In genomic region chr4:35652197-35652596, GRCh38 we compare ENCODE assay signal across 28 cellular contexts.
"Had no signal": no experiment of that assay in that cellular context is flagged by ENCODE, and none has a peak within 500 bp of the region (broad histone marks: within the 10 kb centered on the region; RNA-seq: fewer than 3 reads in every experiment).

No MANE protein-coding gene starts in this region.

- H3K27me3 ChIP-seq: stomach, suprapubic skin, testis, thyroid gland, tibial artery, tibial nerve, transverse colon, upper lobe of left lung, upper lobe of right lung, uterus, vagina had no signal

- ATAC-seq: stimulated activated effector memory CD8-positive, alpha-beta T cell treated with anti-CD3 and anti-CD28 coated beads, Interleukin-12 subunit alpha, Interleukin-12 subunit beta, amount 100 ng/mL, for 72 hours; stimulated activated memory B cell treated with anti-CD40 and anti-IgM and Interleukin-4, amounts not matched to agents 10 μg/mL and 1 μg/mL and 100 μg/mL, for 72 hours; stimulated activated naive B cell treated with anti-CD40 and anti-IgM and Interleukin-4, amounts not matched to agents 10 μg/mL and 1 μg/mL and 100 μg/mL, for 72 hours; stimulated activated naive CD8-positive, alpha-beta T cell treated with anti-CD3 and anti-CD28 coated beads, Interleukin-15, amount 100 ng/mL, for 72 hours; stimulated activated naive CD8-positive, alpha-beta T cell treated with anti-CD3 and anti-CD28 coated beads, Interleukin-15, Interleukin-2, amounts not matched to agents 100 U/mL and 50 U/mL, for 24 hours; upper lobe of right lung had no signal

- H3K4me1 ChIP-seq: stomach, suprapubic skin, testis, thyroid gland, tibial artery, tibial nerve, transverse colon, upper lobe of left lung, upper lobe of right lung, uterus, vagina had no signal

- H3K9me3 ChIP-seq: suprapubic skin, testis, thoracic aorta, thyroid gland, tibial artery, tibial nerve, transverse colon, upper lobe of left lung, upper lobe of right lung, uterus, vagina had no signal

- H3K27me3 Mint-ChIP-seq: stimulated activated memory B cell treated with anti-CD40 and anti-IgM and Interleukin-4, amounts not matched to agents 10 μg/mL and 1 μg/mL and 100 μg/mL, for 72 hours; stimulated activated naive B cell treated with anti-CD40 and anti-IgM and Interleukin-4, amounts not matched to agents 10 μg/mL and 1 μg/mL and 100 μg/mL, for 72 hours; stimulated activated naive CD8-positive, alpha-beta T cell treated with anti-CD3 and anti-CD28 coated beads, Interleukin-15, amount 100 ng/mL, for 72 hours; stimulated activated naive CD8-positive, alpha-beta T cell treated with anti-CD3 and anti-CD28 coated beads, Interleukin-15, Interleukin-2, amounts not matched to agents 100 ng/mL and 50 ng/mL, for 24 hours; type B pancreatic cell had no signal

- H3K36me3 ChIP-seq: stomach, suprapubic skin, thoracic aorta, thyroid gland, tibial artery, tibial nerve, transverse colon, upper lobe of left lung, upper lobe of right lung, uterus, vagina had no signal

- H3K27ac Mint-ChIP-seq: stimulated activated effector memory CD8-positive, alpha-beta T cell treated with anti-CD3 and anti-CD28 coated beads, Interleukin-12 subunit alpha, Interleukin-12 subunit beta, amount 100 ng/mL, for 72 hours; stimulated activated memory B cell treated with anti-CD40 and anti-IgM and Interleukin-4, amounts not matched to agents 10 μg/mL and 1 μg/mL and 100 μg/mL, for 72 hours; stimulated activated naive B cell treated with anti-CD40 and anti-IgM and Interleukin-4, amounts not matched to agents 10 μg/mL and 1 μg/mL and 100 μg/mL, for 72 hours; stimulated activated naive CD8-positive, alpha-beta T cell treated with anti-CD3 and anti-CD28 coated beads, Interleukin-15, Interleukin-2, amounts not matched to agents 100 ng/mL and 50 ng/mL, for 24 hours; type B pancreatic cell had no signal

- FAIRE-seq: urothelium cell line had no signal

- H3K4me3 Mint-ChIP-seq: stimulated activated effector memory CD8-positive, alpha-beta T cell treated with anti-CD3 and anti-CD28 coated beads, Interleukin-12 subunit alpha, Interleukin-12 subunit beta, amount 100 ng/mL, for 72 hours; stimulated activated memory B cell treated with anti-CD40 and anti-IgM and Interleukin-4, amounts not matched to agents 10 μg/mL and 1 μg/mL and 100 μg/mL, for 72 hours; stimulated activated naive B cell treated with anti-CD40 and anti-IgM and Interleukin-4, amounts not matched to agents 10 μg/mL and 1 μg/mL and 100 μg/mL, for 72 hours; stimulated activated naive CD8-positive, alpha-beta T cell treated with anti-CD3 and anti-CD28 coated beads, Interleukin-15, amount 100 ng/mL, for 72 hours; stimulated activated naive CD8-positive, alpha-beta T cell treated with anti-CD3 and anti-CD28 coated beads, Interleukin-15, Interleukin-2, amounts not matched to agents 100 ng/mL and 50 ng/mL, for 24 hours; type B pancreatic cell had no signal

- H3K4me1 Mint-ChIP-seq: stimulated activated effector memory CD8-positive, alpha-beta T cell treated with anti-CD3 and anti-CD28 coated beads, Interleukin-12 subunit alpha, Interleukin-12 subunit beta, amount 100 ng/mL, for 72 hours; stimulated activated memory B cell treated with anti-CD40 and anti-IgM and Interleukin-4, amounts not matched to agents 10 μg/mL and 1 μg/mL and 100 μg/mL, for 72 hours; stimulated activated naive B cell treated with anti-CD40 and anti-IgM and Interleukin-4, amounts not matched to agents 10 μg/mL and 1 μg/mL and 100 μg/mL, for 72 hours; stimulated activated naive CD8-positive, alpha-beta T cell treated with anti-CD3 and anti-CD28 coated beads, Interleukin-15, amount 100 ng/mL, for 72 hours had no signal

- H3K36me3 Mint-ChIP-seq: stimulated activated effector memory CD8-positive, alpha-beta T cell treated with anti-CD3 and anti-CD28 coated beads, Interleukin-12 subunit alpha, Interleukin-12 subunit beta, amount 100 ng/mL, for 72 hours; stimulated activated memory B cell treated with anti-CD40 and anti-IgM and Interleukin-4, amounts not matched to agents 10 μg/mL and 1 μg/mL and 100 μg/mL, for 72 hours; stimulated activated naive B cell treated with anti-CD40 and anti-IgM and Interleukin-4, amounts not matched to agents 10 μg/mL and 1 μg/mL and 100 μg/mL, for 72 hours; type B pancreatic cell had no signal

- H3K4me3 ChIP-seq: stomach, suprapubic skin, testis, thoracic aorta, thyroid gland, tibial artery, tibial nerve, transverse colon, upper lobe of left lung, upper lobe of right lung, uterus, vagina had no signal

- H3K9me3 Mint-ChIP-seq: stimulated activated effector memory CD8-positive, alpha-beta T cell treated with anti-CD3 and anti-CD28 coated beads, Interleukin-12 subunit alpha, Interleukin-12 subunit beta, amount 100 ng/mL, for 72 hours; stimulated activated memory B cell treated with anti-CD40 and anti-IgM and Interleukin-4, amounts not matched to agents 10 μg/mL and 1 μg/mL and 100 μg/mL, for 72 hours; stimulated activated naive B cell treated with anti-CD40 and anti-IgM and Interleukin-4, amounts not matched to agents 10 μg/mL and 1 μg/mL and 100 μg/mL, for 72 hours; stimulated activated naive CD8-positive, alpha-beta T cell treated with anti-CD3 and anti-CD28 coated beads, Interleukin-15, amount 100 ng/mL, for 72 hours; stimulated activated naive CD8-positive, alpha-beta T cell treated with anti-CD3 and anti-CD28 coated beads, Interleukin-15, Interleukin-2, amounts not matched to agents 100 ng/mL and 50 ng/mL, for 24 hours; type B pancreatic cell had no signal

- H3K27ac ChIP-seq: stomach, suprapubic skin, testis, thoracic aorta, thyroid gland, tibial artery, tibial nerve, transverse colon, upper lobe of left lung, upper lobe of right lung, uterus, vagina had no signal

- DNase-seq: stimulated activated CD4-positive, alpha-beta T cell treated with anti-CD3 and anti-CD28 coated beads, Interleukin-2, amount 100 ng/mL, for 48 hours; stimulated activated CD4-positive, alpha-beta T cell treated with anti-CD3 and anti-CD28 coated beads, Interleukin-4, amount 100 ng/mL, for 24 hours; stimulated activated CD4-positive, alpha-beta T cell treated with anti-CD3 and anti-CD28 coated beads, Interleukin-4, amount 100 ng/mL, for 4 hours; stimulated activated CD8-positive, alpha-beta memory T cell treated with anti-CD3 and anti-CD28 coated beads, Interleukin-4, amount 100 ng/mL, for 48 hours; stimulated activated naive B cell treated with anti-CD40 and anti-IgM and Interleukin-4, amounts not matched to agents 10 μg/mL and 1 μg/mL and 100 μg/mL, for 72 hours; stimulated activated naive CD4-positive, alpha-beta T cell; stimulated activated naive CD4-positive, alpha-beta T cell treated with Interleukin-2 at 50 U/mL for 16 hours; stimulated activated naive CD8-positive, alpha-beta T cell treated with anti-CD3 and anti-CD28 coated beads, Interleukin-15, amount 100 ng/mL, for 72 hours; stimulated activated naive CD8-positive, alpha-beta T cell treated with anti-CD3 and anti-CD28 coated beads, Interleukin-15, Interleukin-2, amounts not matched to agents 100 U/mL and 50 U/mL, for 24 hours; stomach; substantia nigra; testis; thyroid gland; tibial artery; transverse colon; trophoblast cell; upper lobe of left lung; upper lobe of right lung; uterus had no signal
